ENCODE assay signal across 9 cellular contexts in the genomic region with DNA sequence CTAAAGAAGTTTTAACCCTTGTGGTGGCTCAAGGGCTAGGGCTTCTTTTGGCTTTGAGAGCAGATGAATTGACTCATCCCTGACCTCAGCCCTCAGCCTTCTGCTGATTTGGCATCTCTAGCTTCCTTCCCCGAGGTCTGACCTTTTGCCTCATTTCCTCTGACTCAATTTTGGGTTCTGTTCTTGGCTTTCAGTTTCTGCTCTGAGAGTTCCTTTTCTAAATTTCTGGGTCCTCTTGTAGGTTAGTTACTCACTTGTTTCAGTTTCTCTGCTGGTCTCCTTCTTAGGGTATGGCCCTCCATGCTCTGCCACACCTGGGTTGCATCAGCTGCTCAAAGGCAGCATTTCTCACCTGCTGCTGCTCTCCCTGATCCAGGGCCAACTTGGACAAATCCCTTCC. TPM values are rescaled to one million over a fixed set of nuclear protein-coding genes. Genes with fewer than 3 reads are reported as not detected.
DNase-seq lines count a peak whose midpoint lies in the region; ATAC-seq and TF ChIP-seq lines count a peak whose summit lies in the region.
"Had no signal": no experiment of that assay in that cellular context is flagged by ENCODE, and none has a peak within 500 bp of the region (broad histone marks: within the 10 kb centered on the region; RNA-seq: fewer than 3 reads in every experiment).

No MANE protein-coding gene starts in this region.

- peak overlapping the region; percentile 88 for H3K27ac Mint-ChIP-seq in activated CD8-positive, alpha-beta T cell treated with anti-CD3 and anti-CD28 coated beads, Interleukin-2, amount 10 ng/mL, durations not matched to agents 7 days and 5 days
- H3K27ac Mint-ChIP-seq in glutamatergic neuron (ENCODE audit: unreplicated experiment), result no peak overlapping the region

- DNase-seq in activated CD8-positive, alpha-beta memory T cell treated with anti-CD3 and anti-CD28 coated beads for 24 hours, result peak; percentile 57
- DNase-seq in activated CD8-positive, alpha-beta memory T cell treated with anti-CD3 and anti-CD28 coated beads, Interleukin-2, amount 50 U/mL, for 4 hours, result no peak
- DNase-seq in NAMALWA (ENCODE audit: low spot score) (peak; percentile 57), glutamatergic neuron (no peak), NCI-H2227 (lab: John Stamatoyannopoulos, UW; ENCODE audit: unreplicated experiment) (no peak)
- peak; percentile 87 for DNase-seq in activated CD8-positive, alpha-beta T cell treated with anti-CD3 and anti-CD28 coated beads, Interleukin-2, amount 10 ng/mL, durations not matched to agents 7 days and 5 days
- DNase-seq in stimulated activated CD4-positive, alpha-beta T cell treated with anti-CD3 and anti-CD28 coated beads, Interleukin-2, amount 100 ng/mL, for 24 hours, result peak; percentile 45 to 55
- DNase-seq: DND-41 had no signal

- H3K4me3 Mint-ChIP-seq in activated CD8-positive, alpha-beta T cell treated with anti-CD3 and anti-CD28 coated beads, Interleukin-2, amount 10 ng/mL, durations not matched to agents 7 days and 5 days, result peak overlapping the region; percentile 19
- peak overlapping the region; percentile 2 for H3K4me3 Mint-ChIP-seq in glutamatergic neuron (ENCODE audit: unreplicated experiment)

- peaks cover 10% of the 10 kb centered on the region for H3K9me3 Mint-ChIP-seq in activated CD8-positive, alpha-beta T cell treated with anti-CD3 and anti-CD28 coated beads, Interleukin-2, amount 10 ng/mL, durations not matched to agents 7 days and 5 days (ENCODE audit: insufficient read depth)
- no peaks in the 10 kb centered on the region for H3K9me3 Mint-ChIP-seq in glutamatergic neuron (ENCODE audit: unreplicated experiment)

- POLR2A ChIA-PET in activated CD8-positive, alpha-beta T cell treated with anti-CD3 and anti-CD28 coated beads, Interleukin-2, amount 10 ng/mL, durations not matched to agents 7 days and 5 days (lab: Charles Lee), result no interaction called here

- H3K27me3 Mint-ChIP-seq in activated CD8-positive, alpha-beta T cell treated with anti-CD3 and anti-CD28 coated beads, Interleukin-2, amount 10 ng/mL, durations not matched to agents 7 days and 5 days (ENCODE audit: low read depth), result peaks cover 24% of the 10 kb centered on the region
- no peaks in the 10 kb centered on the region for H3K27me3 Mint-ChIP-seq in glutamatergic neuron (ENCODE audit: unreplicated experiment)

- CTCF ChIA-PET in activated CD8-positive, alpha-beta T cell treated with anti-CD3 and anti-CD28 coated beads, Interleukin-2, amount 10 ng/mL, durations not matched to agents 7 days and 5 days (lab: Charles Lee), result interaction anchor here (0.8 to 2.2 kb wide), 8 partner anchors 19 to 634 kb away, joined by 3 to 10 read pairs (median 3); no protein-coding TSS in a partner anchor

- peaks cover 26% of the 10 kb centered on the region for H3K4me1 Mint-ChIP-seq in activated CD8-positive, alpha-beta T cell treated with anti-CD3 and anti-CD28 coated beads, Interleukin-2, amount 10 ng/mL, durations not matched to agents 7 days and 5 days (ENCODE audit: low read depth)
- H3K4me1 Mint-ChIP-seq in glutamatergic neuron (ENCODE audit: low read depth, unreplicated experiment), result peaks cover 14% of the 10 kb centered on the region

- ATAC-seq in HG02571 (IDR thresholded peaks at IDR 0.05; ENCODE audit: unreplicated experiment), result peak; percentile 98
- peak; percentile 98 for ATAC-seq in activated CD8-positive, alpha-beta T cell treated with anti-CD3 and anti-CD28 coated beads, Interleukin-2, amount 10 ng/mL, durations not matched to agents 7 days and 5 days

- peaks cover 11% of the 10 kb centered on the region for H3K36me3 Mint-ChIP-seq in activated CD8-positive, alpha-beta T cell treated with anti-CD3 and anti-CD28 coated beads, Interleukin-2, amount 10 ng/mL, durations not matched to agents 7 days and 5 days (ENCODE audit: low read depth)
- H3K36me3 Mint-ChIP-seq in glutamatergic neuron (ENCODE audit: unreplicated experiment), result no peaks in the 10 kb centered on the region

- TF ChIP-seq CTCF in glutamatergic neuron (IDR thresholded peaks at IDR 0.05; ENCODE audit: partially characterized antibody, unreplicated experiment), result no peak

RNA-seq across cellular contexts. Expression of a gene that starts 19.4 kb away (rescaled TPM):
- 10 to 100 TPM; 21.4 to 24.3 TPM for total RNA-seq in activated CD8-positive, alpha-beta T cell treated with anti-CD3 and anti-CD28 coated beads, Interleukin-2, amount 10 ng/mL, durations not matched to agents 7 days and 5 days
- 7.2 TPM for total RNA-seq in glutamatergic neuron (ENCODE audit: unreplicated experiment)

Comparison
In these comparisons a context has a peak if more than half of its experiments do, and no peak if none do; other contexts are left out.
1. DNase-seq: peak in activated CD8-positive, alpha-beta memory T cell treated with anti-CD3 and anti-CD28 coated beads for 24 hours (single experiment), NAMALWA (single experiment), activated CD8-positive, alpha-beta T cell treated with anti-CD3 and anti-CD28 coated beads, Interleukin-2, amount 10 ng/mL, durations not matched to agents 7 days and 5 days (single experiment) and stimulated activated CD4-positive, alpha-beta T cell treated with anti-CD3 and anti-CD28 coated beads, Interleukin-2, amount 100 ng/mL, for 24 hours (2 of 2); none in activated CD8-positive, alpha-beta memory T cell treated with anti-CD3 and anti-CD28 coated beads, Interleukin-2, amount 50 U/mL, for 4 hours (single experiment), glutamatergic neuron (single experiment) and NCI-H2227 (single experiment).